Comparison of ENCODE assay signal across 21 cellular contexts in genomic region chr5:51860532-51861018, GRCh38.
A peak's percentile ranks its signal among the peaks of the same experiment; 100 is the strongest.
DNase-seq lines count a peak whose midpoint lies in the region; ATAC-seq, FAIRE-seq and TF ChIP-seq lines count a peak whose summit lies in the region.
"Had no signal": no experiment of that assay in that cellular context is flagged by ENCODE, and none has a peak within 500 bp of the region (broad histone marks: within the 10 kb centered on the region; RNA-seq: fewer than 3 reads in every experiment).

No MANE protein-coding gene starts in this region.

- H3K9me3 ChIP-seq in Panc1 (ENCODE audit: control insufficient read depth, insufficient read depth, low read depth, low read length) (0 out of 2 replicates have a peak, but pooled peaks cover 5% of the 10 kb centered on the region), keratinocyte (ENCODE audit: control insufficient read depth, low read depth, low read length) (no peaks in the 10 kb centered on the region), kidney (ENCODE audit: control insufficient read depth in 1 of 2, low read length in 2 of 2) (no peaks in the 10 kb centered on the region)

- H3K27me3 ChIP-seq in Panc1 (ENCODE audit: control insufficient read depth, insufficient read depth, low read length) (no peaks in the 10 kb centered on the region), keratinocyte (ENCODE audit: control insufficient read depth, extremely low read depth, insufficient read depth, low read length) (no peaks in the 10 kb centered on the region)

- H3K4me1 Mint-ChIP-seq in activated CD8-positive, alpha-beta T cell treated with anti-CD3 and anti-CD28 coated beads, Interleukin-2, amount 10 ng/mL, durations not matched to agents 7 days and 5 days (ENCODE audit: low read depth) = no peaks in the 10 kb centered on the region
- H3K4me1 Mint-ChIP-seq: T-helper 17 cell had no signal

- CTCF ChIA-PET in Panc1 (lab: Charles Lee) = interaction anchor here (0.7 kb wide), 1 partner anchor 883 kb away, joined by 3 read pairs; no protein-coding TSS in a partner anchor
- CTCF ChIA-PET in activated CD8-positive, alpha-beta T cell treated with anti-CD3 and anti-CD28 coated beads, Interleukin-2, amount 10 ng/mL, durations not matched to agents 7 days and 5 days (lab: Charles Lee) = no interaction called here

- no peaks in the 10 kb centered on the region for H3K27me3 Mint-ChIP-seq in activated CD8-positive, alpha-beta T cell treated with anti-CD3 and anti-CD28 coated beads, Interleukin-2, amount 10 ng/mL, durations not matched to agents 7 days and 5 days (ENCODE audit: low read depth)
- H3K27me3 Mint-ChIP-seq: CD4-positive, alpha-beta T cell; T-helper 17 cell had no signal

- no peak overlapping the region for H3K27ac Mint-ChIP-seq in activated CD8-positive, alpha-beta T cell treated with anti-CD3 and anti-CD28 coated beads, Interleukin-2, amount 10 ng/mL, durations not matched to agents 7 days and 5 days
- H3K27ac Mint-ChIP-seq: CD4-positive, alpha-beta T cell; T-helper 17 cell had no signal

- H3K4me3 Mint-ChIP-seq in activated CD8-positive, alpha-beta T cell treated with anti-CD3 and anti-CD28 coated beads, Interleukin-2, amount 10 ng/mL, durations not matched to agents 7 days and 5 days = no peak overlapping the region
- H3K4me3 Mint-ChIP-seq: CD4-positive, alpha-beta T cell; T-helper 17 cell had no signal

- dilution Hi-C loops in keratinocyte (cut with MboI; ENCODE audit: extremely low pct_ligation_motif_present, low sequenced_read_pairs) = no loop called here

- no peaks in the 10 kb centered on the region for H3K9me3 Mint-ChIP-seq in activated CD8-positive, alpha-beta T cell treated with anti-CD3 and anti-CD28 coated beads, Interleukin-2, amount 10 ng/mL, durations not matched to agents 7 days and 5 days (ENCODE audit: insufficient read depth)

- FAIRE-seq in keratinocyte (lab: Jason Lieb, UNC) (peak; percentile 52), GM12891 (lab: Jason Lieb, UNC) (no peak), kidney (lab: Jason Lieb, UNC) (no peak)
- FAIRE-seq: D721Med, H54 had no signal

- no peak overlapping the region for H3K4me2 ChIP-seq in keratinocyte (ENCODE audit: control insufficient read depth, extremely low read depth, insufficient read depth, low read depth, low read length)

- no peaks in the 10 kb centered on the region for H4K20me1 ChIP-seq in keratinocyte (ENCODE audit: control insufficient read depth, extremely low read depth, insufficient read depth, low read length)

- H3K4me1 ChIP-seq in Panc1 (ENCODE audit: control insufficient read depth, insufficient read depth, low read length) (no peaks in the 10 kb centered on the region), keratinocyte (ENCODE audit: control insufficient read depth, extremely low read depth, insufficient read depth, low read length) (no peaks in the 10 kb centered on the region), kidney (ENCODE audit: control insufficient read depth in 1 of 2, insufficient read depth in 1 of 2, low read depth in 1 of 2, low read length in 2 of 2) (no peaks in the 10 kb centered on the region)

- TF ChIP-seq CTCF in Panc1 (IDR thresholded peaks at IDR 0.05) (no peak), keratinocyte (optimal IDR thresholded peaks at IDR 0.05 in 1 of 3, IDR thresholded peaks at IDR 0.05 in 1 of 3, conservative IDR thresholded peaks at IDR 0.05 in 1 of 3; ENCODE audit: extremely low read depth in 1 of 3, insufficient read depth in 2 of 3, low read length in 3 of 3) (no peak), kidney (IDR thresholded peaks at IDR 0.05; ENCODE audit: borderline replicate concordance, extremely low read depth, insufficient read depth) (no peak)

- no peak for TF ChIP-seq POLR2A in GM12891 (IDR thresholded peaks at IDR 0.05; ENCODE audit: low read depth, low read length)

- H3K36me3 ChIP-seq in Panc1 (ENCODE audit: control insufficient read depth, insufficient read depth, low read length) (no peaks in the 10 kb centered on the region), keratinocyte (ENCODE audit: control insufficient read depth in 2 of 2, extremely low read depth in 1 of 2, insufficient read depth in 2 of 2, low read length in 2 of 2) (no peaks in the 10 kb centered on the region), kidney (ENCODE audit: control insufficient read depth in 1 of 2, insufficient read depth in 2 of 2, low read length in 2 of 2) (no peaks in the 10 kb centered on the region)

- ATAC-seq in Panc1 = peak; percentile 63
- no peak for ATAC-seq in activated CD8-positive, alpha-beta T cell treated with anti-CD3 and anti-CD28 coated beads, Interleukin-2, amount 10 ng/mL, durations not matched to agents 7 days and 5 days
- ATAC-seq: T-helper 17 cell had no signal

- no peak overlapping the region for H2AFZ ChIP-seq in keratinocyte (ENCODE audit: control insufficient read depth, low read length)

- in situ Hi-C loops in Caki2 (cut with HindIII; ENCODE audit: low pct_unique_long_range_greater_than_20kb, low sequenced_read_pairs) (no loop called here), Panc1 (cut with HindIII; ENCODE audit: low pct_unique_long_range_greater_than_20kb, low sequenced_read_pairs) (no loop called here)

- no peaks in the 10 kb centered on the region for H3K79me2 ChIP-seq in keratinocyte (ENCODE audit: control insufficient read depth, insufficient read depth, low read length)

- H3K27ac ChIP-seq in Panc1 (ENCODE audit: low read length) (no peak overlapping the region), keratinocyte (ENCODE audit: control insufficient read depth, insufficient read depth, low read length) (no peak overlapping the region), kidney (ENCODE audit: low read depth in 2 of 2, low read length in 2 of 2) (no peak overlapping the region)
- H3K27ac ChIP-seq: SK-N-MC had no signal

- DNase-seq in Caki2 (ENCODE audit: low read depth) (peak; percentile 19), HS-5 (ENCODE audit: low read depth) (peak; percentile 19), Panc1 (ENCODE audit: low read depth, low spot score) (no peak), keratinocyte (ENCODE audit: low read depth, low spot score) (no peak), NCI-H774 (lab: John Stamatoyannopoulos, UW) (no peak), GM12891 (ENCODE audit: insufficient read length, low spot score) (no peak), kidney (no peak)
- DNase-seq in activated CD8-positive, alpha-beta T cell treated with anti-CD3 and anti-CD28 coated beads, Interleukin-2, amount 10 ng/mL, durations not matched to agents 7 days and 5 days = no peak
- DNase-seq: AML-193; CD4-positive, alpha-beta T cell; DND-41; GF-D8; IMR-90; Kasumi-1; NCI-H1048; NCI-H1694 treated with DMSO at 0.1 percent for 48 hours; NCI-H510A; T-helper 17 cell had no signal

- H3K9ac ChIP-seq in keratinocyte (ENCODE audit: control insufficient read depth, extremely low read depth, insufficient read depth, low read length) = no peak overlapping the region
- H3K9ac ChIP-seq in kidney (ENCODE audit: low read length in 2 of 2) = no peak overlapping the region

- H3K4me3 ChIP-seq in Panc1 (ENCODE audit: low read depth in 2 of 2, low read length in 2 of 2) (no peak overlapping the region), keratinocyte (ENCODE audit: control insufficient read depth in 2 of 3, extremely low read depth in 1 of 3, insufficient read depth in 2 of 3, low read depth in 1 of 3, low read length in 3 of 3) (no peak overlapping the region), kidney (ENCODE audit: low read length in 2 of 2) (no peak overlapping the region)
- H3K4me3 ChIP-seq: SK-N-MC had no signal

- BruUV-seq in Panc1 (replicated peaks; lab: Mats Ljungman, UMichigan) = no TSS peak

- POLR2A ChIA-PET in Panc1 (lab: Charles Lee) = no interaction called here
- POLR2A ChIA-PET in activated CD8-positive, alpha-beta T cell treated with anti-CD3 and anti-CD28 coated beads, Interleukin-2, amount 10 ng/mL, durations not matched to agents 7 days and 5 days (lab: Charles Lee) = no interaction called here

- no peaks in the 10 kb centered on the region for H3K36me3 Mint-ChIP-seq in activated CD8-positive, alpha-beta T cell treated with anti-CD3 and anti-CD28 coated beads, Interleukin-2, amount 10 ng/mL, durations not matched to agents 7 days and 5 days (ENCODE audit: low read depth)

- intact Hi-C loops in Panc1 (cut with micrococcal nuclease; ENCODE audit: unreplicated experiment) = no loop called here
- intact Hi-C loops in kidney (cut with DNase I) = no loop called here

- H3K9me1 ChIP-seq in keratinocyte (ENCODE audit: control insufficient read depth, extremely low read depth, insufficient read depth, low read length) = no peaks in the 10 kb centered on the region

TF ChIP-seq in GM12891, 5 proteins besides CTCF, POLR2A, EP300 and RAD21:
- TF ChIP-seq SPI1 (IDR thresholded peaks at IDR 0.05; ENCODE audit: low read depth, low read length) (no peak), PAX5 (IDR thresholded peaks at IDR 0.05; ENCODE audit: insufficient read depth, low read length, severe bottlenecking) (no peak), POLR2AphosphoS5 (IDR thresholded peaks at IDR 0.05; ENCODE audit: low read depth, low read length) (no peak), POU2F2 (IDR thresholded peaks at IDR 0.05; ENCODE audit: low read depth, low read length) (no peak), TAF1 (IDR thresholded peaks at IDR 0.05; ENCODE audit: low read depth, low read length) (no peak)

Comparison
In these comparisons a context has a peak if more than half of its experiments do, and no peak if none do; other contexts are left out.
1. DNase-seq: peak in Caki2 (single experiment) and HS-5 (single experiment); none in Panc1 (single experiment), keratinocyte (single experiment), NCI-H774 (single experiment), GM12891 (single experiment), kidney (single experiment) and activated CD8-positive, alpha-beta T cell treated with anti-CD3 and anti-CD28 coated beads, Interleukin-2, amount 10 ng/mL, durations not matched to agents 7 days and 5 days (single experiment).